Comparison of ENCODE assay signal across 8 cellular contexts in the genomic region with DNA sequence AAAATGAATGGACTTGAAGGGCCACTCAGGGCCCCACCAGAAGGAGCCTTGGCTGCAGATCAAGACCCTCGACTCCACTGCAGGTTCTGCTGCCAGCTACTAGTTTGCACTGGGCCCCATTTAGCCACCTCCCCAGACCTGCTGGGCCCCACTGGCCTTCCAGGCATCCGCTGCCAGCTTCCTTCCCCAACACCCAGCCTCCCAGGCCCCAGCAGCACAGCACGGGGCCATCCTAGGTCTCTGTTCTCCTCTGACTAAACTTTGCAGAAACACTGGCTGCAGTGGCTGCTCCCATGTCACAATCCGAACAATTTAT.
DNase-seq lines count a peak whose midpoint lies in the region; ATAC-seq, FAIRE-seq and TF ChIP-seq lines count a peak whose summit lies in the region.

No MANE protein-coding gene starts in this region.

- H3K79me1 ChIP-seq in IMR-90 (ENCODE audit: low read depth in 1 of 2, low read length in 2 of 2): peaks cover 32 to 83% of the 10 kb centered on the region in 2 experiments

- intact Hi-C loops in IMR-90 (cut with micrococcal nuclease) (no loop called here), lower lobe of right lung (cut with DNase I) (no loop called here)

- peaks cover 95% of the 10 kb centered on the region for H3K4me1 Mint-ChIP-seq in activated naive CD8-positive, alpha-beta T cell (ENCODE audit: low read depth)

- H3K4me3 ChIP-seq in A549: no peak overlapping the region
- no peak overlapping the region for H3K4me3 ChIP-seq in IMR-90 (ENCODE audit: insufficient read depth, low read depth, low read length)
- H3K4me3 ChIP-seq in lower lobe of right lung: no peak overlapping the region

- H3K14ac ChIP-seq in IMR-90 (replicated peaks; ENCODE audit: low read depth, low read length): peak overlapping the region; percentile 64

- 56% methylated on average over 4 of the region's 4 CpGs for WGBS in A549 (ENCODE audit: missing lambda C conversion rate)
- WGBS in IMR-90 (ENCODE audit: extremely low coverage in 2 of 2, insufficient read length in 1 of 2), 2 experiments: no CpG with 5 or more reads among the region's 4 CpGs

- H3K9ac ChIP-seq in IMR-90 (ENCODE audit: low read depth, low read length): no peak overlapping the region

- H3K4me2 ChIP-seq in A549 (peak overlapping the region; percentile 86), IMR-90 (ENCODE audit: low read depth, low read length) (peak overlapping the region; percentile 18)

- TF ChIP-seq RAD21 in A549 (conservative IDR thresholded peaks at IDR 0.05 in 1 of 2, IDR thresholded peaks at IDR 0.05 in 1 of 2) (no peak), IMR-90 (IDR thresholded peaks at IDR 0.05; ENCODE audit: low read length) (no peak)

- H3K36me3 Mint-ChIP-seq in activated naive CD8-positive, alpha-beta T cell: peaks cover 11% of the 10 kb centered on the region

- H4K91ac ChIP-seq in IMR-90 (ENCODE audit: insufficient read depth, low read depth, low read length): peak overlapping the region; percentile 50

- no peak for FAIRE-seq in A549 (lab: Jason Lieb, UNC)

- no peaks in the 10 kb centered on the region for H3K36me3 ChIP-seq in IMR-90 (ENCODE audit: control insufficient read depth, insufficient read depth, low read length)
- H3K36me3 ChIP-seq in lower lobe of right lung: no peaks in the 10 kb centered on the region

- no peak overlapping the region for H3K23ac ChIP-seq in IMR-90 (ENCODE audit: low read depth, low read length)

- POLR2A ChIA-PET in A549 (lab: Yijun Ruan, JAX) (interaction anchor here (0.9 kb wide), 1 partner anchor 118 kb away, joined by 4 read pairs; no protein-coding TSS in a partner anchor), IMR-90 (lab: Charles Lee; ENCODE audit: unreplicated experiment) (no interaction called here)

- H2BK120ac ChIP-seq in IMR-90 (ENCODE audit: low read depth, low read length): peak overlapping the region; percentile 67; the same call in 1 of the 2 replicates

- H3K4ac ChIP-seq in IMR-90 (ENCODE audit: low read depth, low read length): peak overlapping the region; percentile 55

- H2AK9ac ChIP-seq in IMR-90 (replicated peaks; ENCODE audit: low read depth, low read length, poor library complexity): peak overlapping the region; percentile 12

- dilution Hi-C loops in IMR-90 (cut with HindIII; ENCODE audit: low sequenced_read_pairs, unreplicated experiment): no loop called here

- H2AK5ac ChIP-seq in IMR-90 (ENCODE audit: low read depth, low read length): peak overlapping the region; percentile 56

- H3K4me3 Mint-ChIP-seq in activated naive CD8-positive, alpha-beta T cell: peak overlapping the region; percentile 78

- H3K27me3 ChIP-seq in IMR-90 (ENCODE audit: control insufficient read depth, insufficient read depth, low read length): no peaks in the 10 kb centered on the region
- no peaks in the 10 kb centered on the region for H3K27me3 ChIP-seq in lower lobe of right lung (ENCODE audit: low read depth)

- in situ Hi-C loops in IMR-90 (cut with MboI; ENCODE audit: low sequenced_read_pairs): no loop called here

- H3K9me1 ChIP-seq in IMR-90 (ENCODE audit: insufficient read depth, low read length): peaks cover 33% of the 10 kb centered on the region

- no peak for DNase-seq in A549 (ENCODE audit: low read depth in 1 of 2, low spot score in 1 of 2)
- DNase-seq in IMR-90: no peak
- DNase-seq in lower lobe of right lung: peak; percentile 85
- DNase-seq in T1000 (lab: John Stamatoyannopoulos, UW): no peak
- DNase-seq in superior temporal gyrus (ENCODE audit: extremely low spot score): no peak
- no peak for DNase-seq in central memory CD4-positive, alpha-beta T cell
- no peak for DNase-seq in DMS114 treated with DMSO at 0.1 percent for 48 hours (lab: John Stamatoyannopoulos, UW; ENCODE audit: unreplicated experiment)

- peak overlapping the region; percentile 66 to 86 for H3K27ac ChIP-seq in A549
- H3K27ac ChIP-seq in IMR-90 (ENCODE audit: insufficient read depth, low read length): peak overlapping the region; percentile 52
- peak overlapping the region; percentile 42 for H3K27ac ChIP-seq in lower lobe of right lung

- H4K8ac ChIP-seq in IMR-90 (ENCODE audit: low read depth in 2 of 2, low read length in 2 of 2): peak overlapping the region in 1 of 2 experiments; percentile 8; a peak in 1 of 4 replicates

- TF ChIP-seq CTCF in A549 (IDR thresholded peaks at IDR 0.05) (no peak), IMR-90 (conservative IDR thresholded peaks at IDR 0.05; ENCODE audit: low read depth, low read length) (no peak), lower lobe of right lung (IDR thresholded peaks at IDR 0.05) (no peak)

- no peaks in the 10 kb centered on the region for H3K9me3 ChIP-seq in A549
- H3K9me3 ChIP-seq in IMR-90 (ENCODE audit: control insufficient read depth, insufficient read depth, low read length): peaks cover 4% of the 10 kb centered on the region; the same call in 1 of the 2 replicates
- no peaks in the 10 kb centered on the region for H3K9me3 ChIP-seq in lower lobe of right lung

- H2BK15ac ChIP-seq in IMR-90 (ENCODE audit: low read depth, low read length): peak overlapping the region; percentile 47; the same call in 1 of the 3 replicates

- peaks cover 32% of the 10 kb centered on the region for H4K20me1 ChIP-seq in IMR-90 (ENCODE audit: insufficient read depth, low read length)

- peak overlapping the region; percentile 98 for H3K27ac Mint-ChIP-seq in activated naive CD8-positive, alpha-beta T cell

- peak overlapping the region; percentile 63; the same call in 1 of the 2 replicates for H2BK20ac ChIP-seq in IMR-90 (ENCODE audit: low read depth, low read length)

- H3K4me1 ChIP-seq in A549: peaks cover 99% of the 10 kb centered on the region
- H3K4me1 ChIP-seq in IMR-90 (ENCODE audit: control insufficient read depth, insufficient read depth, low read length): peaks cover 40% of the 10 kb centered on the region
- H3K4me1 ChIP-seq in lower lobe of right lung: peaks cover 95% of the 10 kb centered on the region

- peak in 1 of 2 experiments; percentile 6; a peak in 2 of 6 replicates for ATAC-seq in A549
- no peak for ATAC-seq in IMR-90 (ENCODE audit: low read depth)
- ATAC-seq in lower lobe of right lung: peak; percentile 82 to 86

- H3K27me3 Mint-ChIP-seq in activated naive CD8-positive, alpha-beta T cell: no peaks in the 10 kb centered on the region

- H4K5ac ChIP-seq in IMR-90 (ENCODE audit: low read depth, low read length): no peak overlapping the region; the same call in 1 of the 2 replicates

- BruUV-seq in IMR-90 (replicated peaks; lab: Mats Ljungman, UMichigan): no TSS peak

- peak overlapping the region; percentile 24; the same call in 1 of the 2 replicates for H3K18ac ChIP-seq in IMR-90 (ENCODE audit: low read depth, low read length)

- no peaks in the 10 kb centered on the region for H3K9me3 Mint-ChIP-seq in activated naive CD8-positive, alpha-beta T cell (ENCODE audit: low read depth)

- 0 out of 2 replicates have a peak overlapping the region, but pooled peaks have one; percentile 4 for H3K56ac ChIP-seq in IMR-90 (ENCODE audit: extremely low read depth, insufficient read depth, low read length)

- no peak for TF ChIP-seq POLR2A in A549 (IDR thresholded peaks at IDR 0.05; ENCODE audit: low read length)
- no peak for TF ChIP-seq POLR2A in IMR-90 (IDR thresholded peaks at IDR 0.05; ENCODE audit: low read depth, low read length)

- CTCF ChIA-PET in A549 (lab: Yijun Ruan, JAX) (interaction anchor here (0.6 to 3.8 kb wide), 4 partner anchors 29 to 951 kb away, joined by 3 to 29 read pairs (median 4); no protein-coding TSS in a partner anchor), IMR-90 (lab: Yijun Ruan, JAX) (interaction anchor here (0.6 kb wide), 1 partner anchor 129 kb away, joined by 3 read pairs; no protein-coding TSS in a partner anchor)

- no peak overlapping the region for H2AFZ ChIP-seq in IMR-90 (replicated peaks; ENCODE audit: low read length, poor library complexity)

- TF ChIP-seq EP300 in A549 (IDR thresholded peaks at IDR 0.05): no peak

- H2BK5ac ChIP-seq in IMR-90 (ENCODE audit: low read depth, low read length, poor library complexity, severe bottlenecking): peak overlapping the region; percentile 64

TF ChIP-seq in A549, 52 proteins besides CTCF, POLR2A, EP300 and RAD21:
- TF ChIP-seq CEBPB (IDR thresholded peaks at IDR 0.05): no peak
- TF ChIP-seq FOSB (CRISPR knock-in tag; IDR thresholded peaks at IDR 0.05): no peak
- TF ChIP-seq MAFK (IDR thresholded peaks at IDR 0.05; ENCODE audit: partially characterized antibody): no peak

TF ChIP-seq in IMR-90, 13 proteins besides CTCF, POLR2A, EP300 and RAD21:
- TF ChIP-seq NFE2L2 (IDR thresholded peaks at IDR 0.05; ENCODE audit: low read depth, low read length) (no peak), BHLHE40 (IDR thresholded peaks at IDR 0.05; ENCODE audit: low read depth, low read length) (no peak), MAZ (IDR thresholded peaks at IDR 0.05; ENCODE audit: borderline replicate concordance, low read depth, low read length) (no peak), CEBPB (IDR thresholded peaks at IDR 0.05; ENCODE audit: low read depth, low read length) (no peak), MAFK (IDR thresholded peaks at IDR 0.05; ENCODE audit: low read depth, low read length) (no peak), RFX5 (IDR thresholded peaks at IDR 0.05; ENCODE audit: low read depth, low read length) (no peak), RCOR1 (IDR thresholded peaks at IDR 0.05; ENCODE audit: insufficient replicate concordance, low read length) (no peak), FOS (IDR thresholded peaks at IDR 0.05; ENCODE audit: low read depth, low read length) (no peak)
- TF ChIP-seq, protein P1, sequence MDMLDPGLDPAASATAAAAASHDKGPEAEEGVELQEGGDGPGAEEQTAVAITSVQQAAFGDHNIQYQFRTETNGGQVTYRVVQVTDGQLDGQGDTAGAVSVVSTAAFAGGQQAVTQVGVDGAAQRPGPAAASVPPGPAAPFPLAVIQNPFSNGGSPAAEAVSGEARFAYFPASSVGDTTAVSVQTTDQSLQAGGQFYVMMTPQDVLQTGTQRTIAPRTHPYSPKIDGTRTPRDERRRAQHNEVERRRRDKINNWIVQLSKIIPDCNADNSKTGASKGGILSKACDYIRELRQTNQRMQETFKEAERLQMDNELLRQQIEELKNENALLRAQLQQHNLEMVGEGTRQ (IDR thresholded peaks at IDR 0.05; ENCODE audit: low read depth, low read length): no peak
